In genomic region chr19:45514376-45515051, GRCh38 we compare ENCODE assay signal across 9 cellular contexts. TPM values are rescaled to one million over a fixed set of nuclear protein-coding genes. Genes with fewer than 3 reads are reported as not detected.
DNase-seq lines count a peak whose midpoint lies in the region; ATAC-seq, FAIRE-seq and TF ChIP-seq lines count a peak whose summit lies in the region.
"Had no signal": no experiment of that assay in that cellular context is flagged by ENCODE, and none has a peak within 500 bp of the region (broad histone marks: within the 10 kb centered on the region; RNA-seq: fewer than 3 reads in every experiment).

No MANE protein-coding gene starts in this region.

- no peaks in the 10 kb centered on the region for H3K9me3 Mint-ChIP-seq in activated CD8-positive, alpha-beta T cell treated with anti-CD3 and anti-CD28 coated beads, Interleukin-2, amount 10 ng/mL, durations not matched to agents 7 days and 5 days (ENCODE audit: insufficient read depth)

- no peaks in the 10 kb centered on the region for H3K27me3 ChIP-seq in stomach
- H3K27me3 ChIP-seq in brain microvascular endothelial cell (replicated peaks) = no peaks in the 10 kb centered on the region

- intact Hi-C loops in kidney (cut with DNase I) = no loop called here
- intact Hi-C loops in stomach (cut with DNase I; ENCODE audit: low total_unique reads) = no loop called here

- FAIRE-seq in kidney (lab: Jason Lieb, UNC) = no peak

- TF ChIP-seq EP300 in stomach (IDR thresholded peaks at IDR 0.05) = no peak

- ATAC-seq in activated CD8-positive, alpha-beta T cell treated with anti-CD3 and anti-CD28 coated beads, Interleukin-2, amount 10 ng/mL, durations not matched to agents 7 days and 5 days = peak; percentile 30
- no peak for ATAC-seq in HG03354 (IDR thresholded peaks at IDR 0.05; ENCODE audit: poor library complexity, severe bottlenecking, unreplicated experiment)

- POLR2A ChIA-PET in activated CD8-positive, alpha-beta T cell treated with anti-CD3 and anti-CD28 coated beads, Interleukin-2, amount 10 ng/mL, durations not matched to agents 7 days and 5 days (lab: Charles Lee) = interaction anchor here (0.6 kb wide), 1 partner anchor 123 kb away, joined by 3 read pairs; no protein-coding TSS in a partner anchor

- peaks cover 77% of the 10 kb centered on the region for H3K4me1 Mint-ChIP-seq in activated CD8-positive, alpha-beta T cell treated with anti-CD3 and anti-CD28 coated beads, Interleukin-2, amount 10 ng/mL, durations not matched to agents 7 days and 5 days (ENCODE audit: low read depth)

- 20 to 62% (median 26%) methylated on average over 6 to 13 of the region's 13 CpGs for WGBS in stomach, 5 donors

- DNase-seq in NCI-H748 (lab: John Stamatoyannopoulos, UW; ENCODE audit: unreplicated experiment) (peak; percentile 23), NCI-H748 treated with DMSO at 0.1 percent for 48 hours (lab: John Stamatoyannopoulos, UW) (no peak), kidney (peak; percentile 85), stomach (peak; percentile 91), brain microvascular endothelial cell (no peak), COR-L47 (lab: John Stamatoyannopoulos, UW) (no peak)
- DNase-seq in activated CD8-positive, alpha-beta T cell treated with anti-CD3 and anti-CD28 coated beads, Interleukin-2, amount 10 ng/mL, durations not matched to agents 7 days and 5 days = no peak
- DNase-seq: activated effector memory CD4-positive, alpha-beta T cell treated with Interleukin-2 at 50 U/mL for 16 hours had no signal

- H3K4me1 ChIP-seq in kidney (ENCODE audit: control insufficient read depth in 1 of 2, insufficient read depth in 1 of 2, low read depth in 1 of 2, low read length in 2 of 2) (peaks cover 16 to 19% of the 10 kb centered on the region in 2 donors), stomach (peaks cover 78 to 98% (median 85%) of the 10 kb centered on the region in 4 donors)

- H3K27ac Mint-ChIP-seq in activated CD8-positive, alpha-beta T cell treated with anti-CD3 and anti-CD28 coated beads, Interleukin-2, amount 10 ng/mL, durations not matched to agents 7 days and 5 days = peak overlapping the region; percentile 85

- TF ChIP-seq POLR2A in stomach (IDR thresholded peaks at IDR 0.05) = no peak

- H3K9me3 ChIP-seq in kidney (ENCODE audit: control insufficient read depth in 1 of 2, low read length in 2 of 2) (no peaks in the 10 kb centered on the region), stomach (no peaks in the 10 kb centered on the region)

- TF ChIP-seq CTCF in kidney (IDR thresholded peaks at IDR 0.05; ENCODE audit: borderline replicate concordance, extremely low read depth, insufficient read depth) (no peak), stomach (IDR thresholded peaks at IDR 0.05) (no peak), brain microvascular endothelial cell (IDR thresholded peaks at IDR 0.05; ENCODE audit: low read depth, low read length, missing control alignments) (no peak)

- H3K27me3 Mint-ChIP-seq in activated CD8-positive, alpha-beta T cell treated with anti-CD3 and anti-CD28 coated beads, Interleukin-2, amount 10 ng/mL, durations not matched to agents 7 days and 5 days (ENCODE audit: low read depth) = no peaks in the 10 kb centered on the region

- peaks cover 54% of the 10 kb centered on the region for H3K36me3 Mint-ChIP-seq in activated CD8-positive, alpha-beta T cell treated with anti-CD3 and anti-CD28 coated beads, Interleukin-2, amount 10 ng/mL, durations not matched to agents 7 days and 5 days (ENCODE audit: low read depth)

- peak overlapping the region; percentile 57 for H3K4me3 Mint-ChIP-seq in activated CD8-positive, alpha-beta T cell treated with anti-CD3 and anti-CD28 coated beads, Interleukin-2, amount 10 ng/mL, durations not matched to agents 7 days and 5 days

- H3K27ac ChIP-seq in kidney (ENCODE audit: low read depth in 2 of 2, low read length in 2 of 2) (peak overlapping the region; percentile 41 to 43), stomach (peak overlapping the region; percentile 77 to 97 (median 96)), brain microvascular endothelial cell (no peak overlapping the region)

- H3K36me3 ChIP-seq in kidney (ENCODE audit: control insufficient read depth in 1 of 2, insufficient read depth in 2 of 2, low read length in 2 of 2) = no peaks in the 10 kb centered on the region
- H3K36me3 ChIP-seq in stomach = peaks cover 19 to 49% (median 34%) of the 10 kb centered on the region in 4 donors
- H3K36me3 ChIP-seq in brain microvascular endothelial cell (replicated peaks) = peaks cover 49% of the 10 kb centered on the region

- H3K4me3 ChIP-seq in kidney (ENCODE audit: low read length in 2 of 2) (no peak overlapping the region), stomach (peak overlapping the region in 2 of 4 donors; percentile 18 to 26), brain microvascular endothelial cell (ENCODE audit: low read depth, low read length) (no peak overlapping the region)

- in situ Hi-C loops in brain microvascular endothelial cell (cut with HindIII; ENCODE audit: low pct_ligation_motif_present, low sequenced_read_pairs) = no loop called here

- CTCF ChIA-PET in activated CD8-positive, alpha-beta T cell treated with anti-CD3 and anti-CD28 coated beads, Interleukin-2, amount 10 ng/mL, durations not matched to agents 7 days and 5 days (lab: Charles Lee) = interaction anchor here (0.8 to 2.6 kb wide), 6 partner anchors 9 to 203 kb away, joined by 3 to 13 read pairs (median 6); no protein-coding TSS in a partner anchor

- H3K9ac ChIP-seq in kidney (ENCODE audit: low read length in 2 of 2) = peak overlapping the region in 1 of 2 donors; percentile 51

RNA-seq across cellular contexts. Expression of gene VASP, which starts 7.2 kb away (rescaled TPM):
- 100 to 1,000 TPM; 215 to 222 TPM for total RNA-seq in activated CD8-positive, alpha-beta T cell treated with anti-CD3 and anti-CD28 coated beads, Interleukin-2, amount 10 ng/mL, durations not matched to agents 7 days and 5 days
- 105 TPM for total RNA-seq in kidney
- polyA plus RNA-seq in kidney (ENCODE audit: insufficient read depth, low read depth, low replicate concordance) = 36.3 TPM
- total RNA-seq in stomach = 100 to 1,000 TPM in 3 of 5 donors, 10 to 100 TPM in 2; 48.4 to 280 (median 119) TPM
- polyA plus RNA-seq in stomach = 100 to 1,000 TPM in 1 of 3 donors, 10 to 100 TPM in 2; 62.8 to 149 (median 76.0) TPM

RNA-seq across cellular contexts. Expression of gene PPM1N, which starts 16.3 kb away (rescaled TPM):
- 1 to 10 TPM; 1.6 to 3.2 TPM for total RNA-seq in activated CD8-positive, alpha-beta T cell treated with anti-CD3 and anti-CD28 coated beads, Interleukin-2, amount 10 ng/mL, durations not matched to agents 7 days and 5 days
- 2.2 TPM for total RNA-seq in kidney
- 0.69 TPM for polyA plus RNA-seq in kidney (ENCODE audit: insufficient read depth, low read depth, low replicate concordance)
- total RNA-seq in stomach = 1 to 10 TPM in 1 of 5 donors, under 1 TPM in 1, not detected in 3; 0.92 to 1.6 TPM
- polyA plus RNA-seq in stomach = 1 to 10 TPM; 1.9 to 5.2 (median 4.9) TPM

RNA-seq across cellular contexts. Expression of gene RTN2, which starts 17.7 kb away (rescaled TPM):
- 1 to 10 TPM; 2.0 to 3.4 TPM for total RNA-seq in activated CD8-positive, alpha-beta T cell treated with anti-CD3 and anti-CD28 coated beads, Interleukin-2, amount 10 ng/mL, durations not matched to agents 7 days and 5 days
- total RNA-seq in kidney = 7.3 TPM
- polyA plus RNA-seq in kidney (ENCODE audit: insufficient read depth, low read depth, low replicate concordance) = 8.2 TPM
- total RNA-seq in stomach = 10 to 100 TPM in 2 of 5 donors, 1 to 10 TPM in 2, not detected in 1; 2.0 to 37.3 (median 10.6) TPM
- polyA plus RNA-seq in stomach = 1 to 10 TPM; 4.7 to 9.3 (median 7.9) TPM

RNA-seq across cellular contexts. Expression of gene FOSB, which starts 46.7 kb away (rescaled TPM):
- total RNA-seq in activated CD8-positive, alpha-beta T cell treated with anti-CD3 and anti-CD28 coated beads, Interleukin-2, amount 10 ng/mL, durations not matched to agents 7 days and 5 days = 100 to 1,000 TPM; 154 to 172 TPM
- total RNA-seq in kidney (0.98 TPM), stomach (10 to 100 TPM in 2 of 5 donors, 1 to 10 TPM in 3; 1.2 to 76.8 (median 5.5) TPM)
- polyA plus RNA-seq in kidney (ENCODE audit: insufficient read depth, low read depth, low replicate concordance) (0.73 TPM), stomach (10 to 100 TPM in 2 of 3 donors, 1 to 10 TPM in 1; 6.9 to 20.9 (median 11.1) TPM)

Comparison
In these comparisons a context has a peak if more than half of its experiments do, and no peak if none do; other contexts are left out.
1. DNase-seq: peak in NCI-H748 (single experiment), kidney (single experiment) and stomach (single experiment); none in NCI-H748 treated with DMSO at 0.1 percent for 48 hours (single experiment), activated CD8-positive, alpha-beta T cell treated with anti-CD3 and anti-CD28 coated beads, Interleukin-2, amount 10 ng/mL, durations not matched to agents 7 days and 5 days (single experiment), brain microvascular endothelial cell (single experiment) and COR-L47 (single experiment).